Comparison of ENCODE assay signal across 18 cellular contexts in genomic region chr11:119488256-119488995, GRCh38.
A peak's percentile ranks its signal among the peaks of the same experiment; 100 is the strongest.
DNase-seq lines count a peak whose midpoint lies in the region; ATAC-seq and TF ChIP-seq lines count a peak whose summit lies in the region.
"Had no signal": no experiment of that assay in that cellular context is flagged by ENCODE, and none has a peak within 500 bp of the region (broad histone marks: within the 10 kb centered on the region; RNA-seq: fewer than 3 reads in every experiment).

No MANE protein-coding gene starts in this region.

- no peak overlapping the region for H3K23ac ChIP-seq in H9 (ENCODE audit: insufficient read length, low read depth, low read length)

- H2BK15ac ChIP-seq in H9 (ENCODE audit: low read depth, low read length): no peak overlapping the region

- H3K4me1 ChIP-seq in BE2C: no peaks in the 10 kb centered on the region
- no peaks in the 10 kb centered on the region for H3K4me1 ChIP-seq in H9 (ENCODE audit: insufficient read depth, low read length)

- peaks cover 18% of the 10 kb centered on the region for H3K27me3 Mint-ChIP-seq in H9 (ENCODE audit: low read depth)
- peaks cover 40% of the 10 kb centered on the region for H3K27me3 Mint-ChIP-seq in osteocyte (ENCODE audit: unreplicated experiment)
- peaks cover 20 to 33% of the 10 kb centered on the region in 2 donors for H3K27me3 Mint-ChIP-seq in T-cell

- H3K9me3 ChIP-seq in BE2C (no peaks in the 10 kb centered on the region), H9 (ENCODE audit: control insufficient read depth, low read depth, low read length) (no peaks in the 10 kb centered on the region)

- no peaks in the 10 kb centered on the region; a peak in 1 of 5 replicates for H3K9me3 Mint-ChIP-seq in H9
- H3K9me3 Mint-ChIP-seq in osteocyte (ENCODE audit: unreplicated experiment): no peaks in the 10 kb centered on the region
- no peaks in the 10 kb centered on the region for H3K9me3 Mint-ChIP-seq in T-cell
- H3K9me3 Mint-ChIP-seq: HFFc6 had no signal

- H3K56ac ChIP-seq in H9 (ENCODE audit: insufficient read length, low read depth, low read length): no peak overlapping the region

- DNase-seq in BE2C (peak; percentile 5), H9 (peak; percentile 12), coronary artery (ENCODE audit: low spot score) (peak; percentile 49), osteocyte (ENCODE audit: extremely low spot score, unreplicated experiment) (peak; percentile 79), T-cell (no peak), SW 1271 (lab: John Stamatoyannopoulos, UW) (no peak)
- DNase-seq in effector CD8-positive, alpha-beta T cell (lab: John Stamatoyannopoulos, UW): no peak
- DNase-seq: C1 segment of cervical spinal cord, DND-41, HFFc6, IMR-90, Karpas-422, NCI-H1417 treated with DMSO at 0.1 percent for 48 hours, NCI-H1930, NCI-H226, NCI-H524, PC-3 had no signal

- H2BK20ac ChIP-seq in H9 (ENCODE audit: low read depth, low read length, poor library complexity, severe bottlenecking): no peak overlapping the region

- H3K36me3 Mint-ChIP-seq in H9 (ENCODE audit: insufficient read depth in 1 of 3, low read depth in 3 of 3): no peaks in the 10 kb centered on the region
- no peaks in the 10 kb centered on the region for H3K36me3 Mint-ChIP-seq in osteocyte (ENCODE audit: unreplicated experiment)
- no peaks in the 10 kb centered on the region for H3K36me3 Mint-ChIP-seq in T-cell

- CTCF ChIA-PET in T-cell (lab: Charles Lee): interaction anchor here in 1 of 2 donors (0.7 kb wide), 1 partner anchor 25 kb away, joined by 5 read pairs; no protein-coding TSS in a partner anchor

- POLR2A ChIA-PET in T-cell (lab: Charles Lee): no interaction called here

- no peak overlapping the region for H2BK12ac ChIP-seq in H9 (ENCODE audit: insufficient read length, low read depth, low read length)

- H3T11ph ChIP-seq in H9 (ENCODE audit: low read length): no peak overlapping the region

- H3K79me1 ChIP-seq in H9 (ENCODE audit: insufficient read depth, low read depth, low read length, poor library complexity, severe bottlenecking): no peaks in the 10 kb centered on the region

- no peaks in the 10 kb centered on the region for H4K20me1 ChIP-seq in H9 (ENCODE audit: control insufficient read depth, insufficient read depth, insufficient read length)

- H3K23me2 ChIP-seq in H9 (ENCODE audit: insufficient read length, low read depth, low read length, poor library complexity, severe bottlenecking): no peaks in the 10 kb centered on the region

- no peak overlapping the region for H4K8ac ChIP-seq in H9 (replicated peaks; ENCODE audit: insufficient read length, low read depth, low read length)

- H2AK5ac ChIP-seq in H9 (ENCODE audit: insufficient read length, low read length): no peak overlapping the region

- no peak overlapping the region; a peak in 1 of 7 replicates for H3K27ac Mint-ChIP-seq in H9
- H3K27ac Mint-ChIP-seq in osteocyte (ENCODE audit: unreplicated experiment): no peak overlapping the region
- no peak overlapping the region for H3K27ac Mint-ChIP-seq in T-cell
- H3K27ac Mint-ChIP-seq: HFFc6 had no signal

- no peaks in the 10 kb centered on the region for H3K27me3 ChIP-seq in BE2C
- H3K27me3 ChIP-seq in H9 (ENCODE audit: insufficient read depth, low read length): no peaks in the 10 kb centered on the region; the same call in 1 of the 2 replicates

- H2BK5ac ChIP-seq in H9 (ENCODE audit: insufficient read length, low read length): no peak overlapping the region

- H3K4me2 ChIP-seq in H9 (ENCODE audit: insufficient read depth, insufficient read length, low read length): no peak overlapping the region

- TF ChIP-seq CTCF in BE2C (IDR thresholded peaks at IDR 0.05; ENCODE audit: low read depth, low read length): no peak
- TF ChIP-seq CTCF in H9 (conservative IDR thresholded peaks at IDR 0.05): no peak
- no peak for TF ChIP-seq CTCF in coronary artery (IDR thresholded peaks at IDR 0.05)
- no peak for TF ChIP-seq CTCF in osteocyte (IDR thresholded peaks at IDR 0.05)

- H3K36me3 ChIP-seq in BE2C: no peaks in the 10 kb centered on the region

- H2AFZ ChIP-seq in H9 (ENCODE audit: low read length): no peak overlapping the region

- H3K4me3 Mint-ChIP-seq in H9 (no peak overlapping the region), osteocyte (ENCODE audit: unreplicated experiment) (no peak overlapping the region), T-cell (no peak overlapping the region)
- H3K4me3 Mint-ChIP-seq: HFFc6 had no signal

- no peaks in the 10 kb centered on the region for H3K79me2 ChIP-seq in H9 (ENCODE audit: insufficient read depth, low read length)

- H3K4me3 ChIP-seq in BE2C (ENCODE audit: low read depth, low read length) (no peak overlapping the region), coronary artery (no peak overlapping the region)

- no peak overlapping the region for H3K18ac ChIP-seq in H9 (ENCODE audit: insufficient read length, low read depth, low read length)

- H2BK120ac ChIP-seq in H9 (ENCODE audit: low read depth, low read length, poor library complexity, severe bottlenecking): no peak overlapping the region

- H3K4me1 Mint-ChIP-seq in H9 (peaks cover 18 to 21% of the 10 kb centered on the region in 2 experiments), osteocyte (ENCODE audit: unreplicated experiment) (no peaks in the 10 kb centered on the region), T-cell (no peaks in the 10 kb centered on the region)

- H3K27ac ChIP-seq in H9 (ENCODE audit: insufficient read length, low read depth, low read length): no peak overlapping the region
- H3K27ac ChIP-seq in coronary artery: no peak overlapping the region
- H3K27ac ChIP-seq: RWPE1 had no signal

- no peak overlapping the region for H3K4ac ChIP-seq in H9 (ENCODE audit: low read depth, low read length)

- no peak for ATAC-seq in T-cell (replicated peaks in 1 of 4)
- ATAC-seq: PC-3 had no signal

- WGBS in H9 (ENCODE audit: extremely low coverage, insufficient read length, low lambda C conversion rate): no CpG with 5 or more reads among the region's 9 CpGs

- H4K5ac ChIP-seq in H9 (ENCODE audit: insufficient read length, low read depth, low read length): no peak overlapping the region

- no peak overlapping the region for H4K91ac ChIP-seq in H9 (ENCODE audit: insufficient read length, low read depth, low read length)

- no peak overlapping the region for H3K9ac ChIP-seq in H9 (ENCODE audit: extremely low read depth, insufficient read length, low read length)

- H3K14ac ChIP-seq in H9 (ENCODE audit: insufficient read depth, low read length): no peak overlapping the region

Comparison
In these comparisons a context has a peak if more than half of its experiments do, and no peak if none do; other contexts are left out.
1. DNase-seq: peak in BE2C (single experiment), H9 (single experiment), coronary artery (single experiment) and osteocyte (single experiment); none in T-cell (0 of 34), effector CD8-positive, alpha-beta T cell (single experiment) and SW 1271 (0 of 2).